9 cellular contexts compared by ENCODE assay signal in genomic region chr1:234926574-234927311, GRCh38.
DNase-seq lines count a peak whose midpoint lies in the region; ATAC-seq, FAIRE-seq and TF ChIP-seq lines count a peak whose summit lies in the region.
"Had no signal": no experiment of that assay in that cellular context is flagged by ENCODE, and none has a peak within 500 bp of the region (broad histone marks: within the 10 kb centered on the region; RNA-seq: fewer than 3 reads in every experiment).

No MANE protein-coding gene starts in this region.

- no peaks in the 10 kb centered on the region for H3K27me3 ChIP-seq in CD4-positive, alpha-beta memory T cell (ENCODE audit: insufficient read depth, low read length)
- H3K27me3 ChIP-seq in HepG2 (ENCODE audit: control insufficient read depth in 1 of 2, insufficient read depth in 2 of 2, low read length in 2 of 2) (no peaks in the 10 kb centered on the region), stomach (no peaks in the 10 kb centered on the region)

- in situ Hi-C loops in HepG2 (cut with HindIII; ENCODE audit: extremely low pct_ligation_motif_present, low pct_unique_long_range_greater_than_20kb), result no loop called here

- H3K36me3 ChIP-seq in CD4-positive, alpha-beta memory T cell (ENCODE audit: insufficient read depth, low read length), result no peaks in the 10 kb centered on the region
- H3K36me3 ChIP-seq in HepG2 (replicated peaks in 1 of 2; ENCODE audit: control insufficient read depth in 1 of 2, insufficient read depth in 2 of 2, low read length in 2 of 2) (no peaks in the 10 kb centered on the region), stomach (no peaks in the 10 kb centered on the region)

- no peak for TF ChIP-seq POLR2A in HepG2 (IDR thresholded peaks at IDR 0.05; ENCODE audit: insufficient read depth in 1 of 2, low read depth in 2 of 2, low read length in 2 of 2)
- no peak for TF ChIP-seq POLR2A in stomach (IDR thresholded peaks at IDR 0.05)

- CTCF ChIA-PET in CD4-positive, alpha-beta memory T cell (lab: Charles Lee; ENCODE audit: partially characterized antibody), result interaction anchor here (1.0 to 2.3 kb wide), 4 partner anchors 52 to 449 kb away, joined by 3 to 13 read pairs (median 3); no protein-coding TSS in a partner anchor
- CTCF ChIA-PET in HepG2 (lab: Yijun Ruan, JAX; ENCODE audit: low intra/inter-chr PET ratio, low total read pairs), result no interaction called here

- H3K27me3 Mint-ChIP-seq in CD4-positive, alpha-beta memory T cell, result no peaks in the 10 kb centered on the region
- no peaks in the 10 kb centered on the region for H3K27me3 Mint-ChIP-seq in activated T-helper 17 cell treated with anti-CD3 and anti-CD28 coated beads, Interleukin-2, amount 50 U/mL, for 72 hours

- H3K27ac ChIP-seq in CD4-positive, alpha-beta memory T cell (ENCODE audit: low read depth, low read length), result peak overlapping the region; percentile 47
- H3K27ac ChIP-seq in HepG2 (ENCODE audit: extremely low read length, insufficient read depth, low read length), result no peak overlapping the region
- H3K27ac ChIP-seq in stomach, result peak overlapping the region in 4 of 5 donors; percentile 67 to 77 (median 75)

- peaks cover 31 to 49% (median 43%) of the 10 kb centered on the region in 4 donors for H3K4me1 Mint-ChIP-seq in CD4-positive, alpha-beta memory T cell
- peaks cover 28% of the 10 kb centered on the region for H3K4me1 Mint-ChIP-seq in activated T-helper 17 cell treated with anti-CD3 and anti-CD28 coated beads, Interleukin-2, amount 50 U/mL, for 72 hours

- TF ChIP-seq EP300 in HepG2 (IDR thresholded peaks at IDR 0.05; ENCODE audit: low read depth in 2 of 2, low read length in 2 of 2) (no peak), HepG2 (CRISPR knock-in tag; IDR thresholded peaks at IDR 0.05; ENCODE audit: borderline replicate concordance) (no peak), stomach (IDR thresholded peaks at IDR 0.05) (no peak)

- 91% methylated on average over 14 of the region's 20 CpGs for WGBS in HepG2 (ENCODE audit: low lambda C conversion rate)
- 61 to 69% (median 67%) methylated on average over 17 to 20 of the region's 20 CpGs for WGBS in stomach, 5 donors

- intact Hi-C loops in CD4-positive, alpha-beta memory T cell (cut with micrococcal nuclease), result loop anchor here (2.0 to 5.0 kb wide), 3 partner anchors 36 to 329 kb away; no protein-coding TSS in a partner anchor
- intact Hi-C loops in HepG2 (cut with micrococcal nuclease; ENCODE audit: unreplicated experiment) (no loop called here), stomach (cut with DNase I; ENCODE audit: low total_unique reads) (no loop called here)

- no peak for TF ChIP-seq CTCF in HepG2 (CRISPR knock-in tag; IDR thresholded peaks at IDR 0.05)
- TF ChIP-seq CTCF in stomach (IDR thresholded peaks at IDR 0.05), result no peak

- H3K9me3 Mint-ChIP-seq in CD4-positive, alpha-beta memory T cell, result no peaks in the 10 kb centered on the region
- no peaks in the 10 kb centered on the region for H3K9me3 Mint-ChIP-seq in activated T-helper 17 cell treated with anti-CD3 and anti-CD28 coated beads, Interleukin-2, amount 50 U/mL, for 72 hours

- no peak overlapping the region for H3K9ac ChIP-seq in HepG2 (ENCODE audit: insufficient read depth, low read depth, low read length)

- TF ChIP-seq RAD21 in HepG2 (CRISPR knock-in tag; IDR thresholded peaks at IDR 0.05), result no peak

- H3K4me3 ChIP-seq in CD4-positive, alpha-beta memory T cell (ENCODE audit: low read length in 2 of 2), result peak overlapping the region; percentile 27 to 48
- H3K4me3 ChIP-seq in HepG2 (replicated peaks in 1 of 3; ENCODE audit: insufficient read depth in 1 of 3, low read depth in 2 of 3, low read length in 3 of 3) (no peak overlapping the region), stomach (no peak overlapping the region)

- POLR2A ChIA-PET in CD4-positive, alpha-beta memory T cell (lab: Charles Lee; ENCODE audit: partially characterized antibody), result interaction anchor here (0.7 to 4.5 kb wide), 23 partner anchors 15 to 327 kb away, joined by 3 to 46 read pairs (median 4); partner anchors contain the start of gene IRF2BP2
- POLR2A ChIA-PET in HepG2 (lab: Yijun Ruan, JAX), result interaction anchor here (0.7 to 3.2 kb wide), 8 partner anchors 29 to 210 kb away, joined by 3 to 25 read pairs (median 6); no protein-coding TSS in a partner anchor

- H3K27ac Mint-ChIP-seq in CD4-positive, alpha-beta memory T cell, result peak overlapping the region; percentile 85 to 99 (median 92)
- H3K27ac Mint-ChIP-seq in activated T-helper 17 cell treated with anti-CD3 and anti-CD28 coated beads, Interleukin-2, amount 50 U/mL, for 72 hours, result peak overlapping the region; percentile 92

- no peak overlapping the region for H2AFZ ChIP-seq in HepG2 (ENCODE audit: low read length)

- peaks cover 49% of the 10 kb centered on the region for H3K4me1 ChIP-seq in CD4-positive, alpha-beta memory T cell (ENCODE audit: insufficient read depth, low read length)
- H3K4me1 ChIP-seq in HepG2 (ENCODE audit: insufficient read depth, low read length) (peaks cover 37% of the 10 kb centered on the region), stomach (peaks cover 21 to 31% (median 27%) of the 10 kb centered on the region in 4 donors)

- H4K20me1 ChIP-seq in HepG2 (ENCODE audit: insufficient read depth, low read length), result no peaks in the 10 kb centered on the region

- peak in 4 of 5 donors; percentile 26 to 50 (median 36) for DNase-seq in CD4-positive, alpha-beta memory T cell
- DNase-seq in HepG2 (ENCODE audit: low spot score) (no peak), stomach (no peak), NCI-H2171 (lab: John Stamatoyannopoulos, UW) (no peak), NCI-H345 (lab: John Stamatoyannopoulos, UW) (no peak)

- H3K4me2 ChIP-seq in HepG2 (ENCODE audit: low read depth, low read length), result no peak overlapping the region

- BruUV-seq in HepG2 (replicated peaks; lab: Mats Ljungman, UMichigan), result no TSS peak

- ATAC-seq in GM19397 (IDR thresholded peaks at IDR 0.05; ENCODE audit: unreplicated experiment) (peak; percentile 76), HG03442 (IDR thresholded peaks at IDR 0.05; ENCODE audit: unreplicated experiment) (peak; percentile 86), HepG2 (no peak)
- peak; percentile 85 for ATAC-seq in activated T-helper 17 cell treated with anti-CD3 and anti-CD28 coated beads, Interleukin-2, amount 50 U/mL, for 72 hours (replicated peaks)

- no peak for FAIRE-seq in HepG2 (lab: Jason Lieb, UNC)
- FAIRE-seq: colon had no signal

- H3K79me2 ChIP-seq in HepG2 (ENCODE audit: insufficient read depth, low read length), result no peaks in the 10 kb centered on the region

- H3K4me3 Mint-ChIP-seq in CD4-positive, alpha-beta memory T cell, result peak overlapping the region; percentile 73 to 92 (median 84)
- H3K4me3 Mint-ChIP-seq in activated T-helper 17 cell treated with anti-CD3 and anti-CD28 coated beads, Interleukin-2, amount 50 U/mL, for 72 hours, result peak overlapping the region; percentile 83

- no peaks in the 10 kb centered on the region for H3K36me3 Mint-ChIP-seq in CD4-positive, alpha-beta memory T cell
- H3K36me3 Mint-ChIP-seq in activated T-helper 17 cell treated with anti-CD3 and anti-CD28 coated beads, Interleukin-2, amount 50 U/mL, for 72 hours (ENCODE audit: low read depth), result peaks cover 6% of the 10 kb centered on the region

- no peaks in the 10 kb centered on the region for H3K9me3 ChIP-seq in CD4-positive, alpha-beta memory T cell (ENCODE audit: control insufficient read depth in 1 of 2, low read length in 2 of 2)
- H3K9me3 ChIP-seq in HepG2 (ENCODE audit: low read length) (no peaks in the 10 kb centered on the region), stomach (no peaks in the 10 kb centered on the region)

TF ChIP-seq in HepG2, 621 proteins besides CTCF, POLR2A, EP300 and RAD21:
- TF ChIP-seq ZNF687 (CRISPR knock-in tag; IDR thresholded peaks at IDR 0.05) (peak; percentile 23; the same call in 1 of the 2 replicates), ZNF597 (CRISPR knock-in tag; IDR thresholded peaks at IDR 0.05) (no peak), MEIS2 (CRISPR knock-in tag; IDR thresholded peaks at IDR 0.05) (no peak), EEA1 (CRISPR knock-in tag; IDR thresholded peaks at IDR 0.05; ENCODE audit: borderline replicate concordance) (no peak), MYC (CRISPR knock-in tag; IDR thresholded peaks at IDR 0.05; ENCODE audit: borderline replicate concordance) (no peak)

Comparison
In these comparisons a context has a peak if more than half of its experiments do, and no peak if none do; other contexts are left out.
1. DNase-seq: peak in CD4-positive, alpha-beta memory T cell (4 of 5); none in HepG2 (single experiment), stomach (single experiment), NCI-H2171 (single experiment) and NCI-H345 (single experiment).
2. H3K4me3 ChIP-seq: peak in CD4-positive, alpha-beta memory T cell (2 of 2); none in HepG2 (0 of 3) and stomach (0 of 4).